19 cellular contexts compared by ENCODE assay signal in genomic region chr19:3454656-3455392, GRCh38. TPM values are rescaled to one million over a fixed set of nuclear protein-coding genes. Genes with fewer than 3 reads are reported as not detected.
A peak's percentile ranks its signal among the peaks of the same experiment; 100 is the strongest.
DNase-seq lines count a peak whose midpoint lies in the region; ATAC-seq, FAIRE-seq and TF ChIP-seq lines count a peak whose summit lies in the region.
"Had no signal": no experiment of that assay in that cellular context is flagged by ENCODE, and none has a peak within 500 bp of the region (broad histone marks: within the 10 kb centered on the region; RNA-seq: fewer than 3 reads in every experiment).

No MANE protein-coding gene starts in this region.

- in situ Hi-C loops in K562 (cut with MboI) = no loop called here

- no peak for TF ChIP-seq EP300 in K562 (IDR thresholded peaks at IDR 0.05; ENCODE audit: low read length)

- DNase-seq in HFFc6 = no peak
- no peak for DNase-seq in K562 (ENCODE audit: extremely low read depth in 1 of 4, low spot score in 3 of 4)
- DNase-seq in stimulated activated naive B cell treated with anti-CD40 and anti-IgM and Interleukin-4, amounts not matched to agents 10 μg/mL and 1 μg/mL and 100 μg/mL, for 72 hours = no peak
- DNase-seq in left lobe of liver (ENCODE audit: low spot score) = no peak
- no peak for DNase-seq in small intestine
- DNase-seq in testis = no peak
- DNase-seq: CD8-positive, alpha-beta memory T cell; GF-D8; GOT3; NCI-H1092 treated with DMSO at 0.1 percent for 48 hours; NCI-H1694 treated with DMSO at 0.1 percent for 48 hours; NCI-H446; NCI-H82 had no signal

- BruUV-seq in K562 (replicated peaks; lab: Mats Ljungman, UMichigan) = no TSS peak

- H3K4me3 Mint-ChIP-seq in HFFc6 = no peak overlapping the region
- H3K4me3 Mint-ChIP-seq in stimulated activated naive B cell treated with anti-CD40 and anti-IgM and Interleukin-4, amounts not matched to agents 10 μg/mL and 1 μg/mL and 100 μg/mL, for 72 hours = no peak overlapping the region
- H3K4me3 Mint-ChIP-seq: CD8-positive, alpha-beta memory T cell had no signal

- intact Hi-C loops in K562 (cut with micrococcal nuclease) = no loop called here
- intact Hi-C loops in testis (cut with DNase I; ENCODE audit: low total_unique reads) = no loop called here

- no peaks in the 10 kb centered on the region for H3K9me1 ChIP-seq in K562 (ENCODE audit: control insufficient read depth, insufficient read depth, low read length)

- POLR2A ChIA-PET in K562 (lab: Yijun Ruan, JAX) = interaction anchor here (0.6 kb wide), 1 partner anchor 594 kb away, joined by 3 read pairs; no protein-coding TSS in a partner anchor

- H4K20me1 ChIP-seq in K562 (replicated peaks; ENCODE audit: control insufficient read depth, insufficient read depth, low read length) = peaks cover 8% of the 10 kb centered on the region

- H3K27ac ChIP-seq in K562 (ENCODE audit: extremely low read depth, low read depth, low read length) (no peak overlapping the region), small intestine (ENCODE audit: low read depth in 1 of 2, low read length in 1 of 2) (no peak overlapping the region), testis (no peak overlapping the region)
- H3K27ac ChIP-seq: BLaER1, HL-60, KMS-11, SK-N-MC had no signal

- ATAC-seq in K562 = no peak
- no peak for ATAC-seq in stimulated activated naive B cell treated with anti-CD40 and anti-IgM and Interleukin-4, amounts not matched to agents 10 μg/mL and 1 μg/mL and 100 μg/mL, for 72 hours (replicated peaks)
- ATAC-seq in left lobe of liver = no peak
- ATAC-seq: Right ventricle myocardium inferior had no signal

- TF ChIP-seq RAD21 in K562 (CRISPR knock-in tag; conservative IDR thresholded peaks at IDR 0.05 in 1 of 2, IDR thresholded peaks at IDR 0.05 in 1 of 2) = no peak

- no peaks in the 10 kb centered on the region for H3K9me3 ChIP-seq in K562 (replicated peaks; ENCODE audit: control insufficient read depth, insufficient read depth, low read depth, low read length)
- H3K9me3 ChIP-seq in small intestine (ENCODE audit: control insufficient read depth, low read depth) = no peaks in the 10 kb centered on the region
- H3K9me3 ChIP-seq in testis = no peaks in the 10 kb centered on the region
- H3K9me3 ChIP-seq: BLaER1 had no signal

- WGBS in K562 (ENCODE audit: insufficient coverage, low coverage, missing lambda C conversion rate) = 92% methylated on average over 15 of the region's 15 CpGs
- 95 to 98% (median 96%) methylated on average over 14 to 15 of the region's 15 CpGs for WGBS in small intestine, 3 donors
- WGBS in testis, 2 donors = 94 to 95% methylated on average over 12 to 15 of the region's 15 CpGs

- TF ChIP-seq CTCF in HFFc6 (IDR thresholded peaks at IDR 0.05) (no peak), K562 (IDR thresholded peaks at IDR 0.05 in 2 of 3, conservative IDR thresholded peaks at IDR 0.05 in 1 of 3; ENCODE audit: insufficient read depth in 2 of 3, low read depth in 1 of 3, low read length in 3 of 3) (no peak), testis (IDR thresholded peaks at IDR 0.05) (no peak)

- H3K36me3 Mint-ChIP-seq in HFFc6 (ENCODE audit: low read depth) = peaks cover 5% of the 10 kb centered on the region; the same call in 1 of the 2 replicates
- H3K36me3 Mint-ChIP-seq in stimulated activated naive B cell treated with anti-CD40 and anti-IgM and Interleukin-4, amounts not matched to agents 10 μg/mL and 1 μg/mL and 100 μg/mL, for 72 hours = peaks cover 36 to 49% of the 10 kb centered on the region in 2 donors

- H3K4me1 Mint-ChIP-seq in HFFc6 (ENCODE audit: low read depth) = peaks cover 38% of the 10 kb centered on the region
- H3K4me1 Mint-ChIP-seq in stimulated activated naive B cell treated with anti-CD40 and anti-IgM and Interleukin-4, amounts not matched to agents 10 μg/mL and 1 μg/mL and 100 μg/mL, for 72 hours = peaks cover 9 to 20% of the 10 kb centered on the region in 2 donors

- peak overlapping the region; percentile 45; the same call in 1 of the 2 replicates for H3K27ac Mint-ChIP-seq in HFFc6
- peak overlapping the region; percentile 25 for H3K27ac Mint-ChIP-seq in stimulated activated naive B cell treated with anti-CD40 and anti-IgM and Interleukin-4, amounts not matched to agents 10 μg/mL and 1 μg/mL and 100 μg/mL, for 72 hours

- no peak overlapping the region for H3K4me2 ChIP-seq in K562 (ENCODE audit: insufficient read depth, low read length)
- H3K4me2 ChIP-seq: KMS-11 had no signal

- H3K36me3 ChIP-seq in K562 (ENCODE audit: control insufficient read depth, insufficient read depth, low read length) = peaks cover 97% of the 10 kb centered on the region
- H3K36me3 ChIP-seq in small intestine (ENCODE audit: control insufficient read depth in 2 of 2, insufficient read depth in 2 of 2, low read length in 2 of 2) = peaks cover 8 to 10% of the 10 kb centered on the region in 2 donors
- no peaks in the 10 kb centered on the region for H3K36me3 ChIP-seq in testis (ENCODE audit: low read depth, missing control alignments)

- H3K9ac ChIP-seq in K562 (ENCODE audit: insufficient read depth in 1 of 2, low read depth in 2 of 2, low read length in 2 of 2) = no peak overlapping the region
- H3K9ac ChIP-seq: BLaER1, KMS-11 had no signal

- peaks cover 5% of the 10 kb centered on the region; the same call in 2 of the 3 replicates for H3K79me2 ChIP-seq in K562 (ENCODE audit: control insufficient read depth, insufficient read depth, low read length)

- H3K27me3 ChIP-seq in K562 (ENCODE audit: control insufficient read depth in 2 of 2, insufficient read depth in 2 of 2, low read length in 2 of 2) (no peaks in the 10 kb centered on the region), small intestine (ENCODE audit: control insufficient read depth in 2 of 2, insufficient read depth in 2 of 2, low read length in 2 of 2) (no peaks in the 10 kb centered on the region), testis (no peaks in the 10 kb centered on the region)
- H3K27me3 ChIP-seq: BLaER1 had no signal

- no peak overlapping the region for H3K4me3 ChIP-seq in K562
- no peak overlapping the region for H3K4me3 ChIP-seq in small intestine (ENCODE audit: low read depth in 1 of 2, low read length in 2 of 2)
- H3K4me3 ChIP-seq in testis = no peak overlapping the region
- H3K4me3 ChIP-seq: BLaER1, SK-N-MC had no signal

- FAIRE-seq in K562 (lab: Jason Lieb, UNC) (no peak), small intestine (lab: Jason Lieb, UNC) (no peak)

- CTCF ChIA-PET in K562 (lab: Yijun Ruan, JAX; ENCODE audit: low intra/inter-chr PET ratio) = no interaction called here

- peaks cover 17% of the 10 kb centered on the region for H3K27me3 Mint-ChIP-seq in HFFc6 (ENCODE audit: insufficient read depth)
- H3K27me3 Mint-ChIP-seq in stimulated activated naive B cell treated with anti-CD40 and anti-IgM and Interleukin-4, amounts not matched to agents 10 μg/mL and 1 μg/mL and 100 μg/mL, for 72 hours = no peaks in the 10 kb centered on the region
- H3K27me3 Mint-ChIP-seq: CD8-positive, alpha-beta memory T cell had no signal

- no peak overlapping the region for H2AFZ ChIP-seq in K562 (ENCODE audit: low read depth, low read length)

- H3K9me3 Mint-ChIP-seq in HFFc6 = no peaks in the 10 kb centered on the region
- H3K9me3 Mint-ChIP-seq in stimulated activated naive B cell treated with anti-CD40 and anti-IgM and Interleukin-4, amounts not matched to agents 10 μg/mL and 1 μg/mL and 100 μg/mL, for 72 hours = no peaks in the 10 kb centered on the region
- H3K9me3 Mint-ChIP-seq: CD8-positive, alpha-beta memory T cell had no signal

- TF ChIP-seq POLR2A in K562 (conservative IDR thresholded peaks at IDR 0.05) = no peak
- TF ChIP-seq POLR2A in testis (IDR thresholded peaks at IDR 0.05) = no peak

- H3K4me1 ChIP-seq in K562 (replicated peaks in 1 of 2; ENCODE audit: control insufficient read depth in 2 of 2, insufficient read depth in 2 of 2, low read length in 2 of 2) (peaks cover 3 to 50% of the 10 kb centered on the region in 2 experiments; a peak in 2 of 5 replicates), small intestine (ENCODE audit: control insufficient read depth in 2 of 2, insufficient read depth in 1 of 2, low read depth in 1 of 2, low read length in 1 of 2) (peaks cover 0 to 3% of the 10 kb centered on the region in 2 donors), testis (peaks cover 36% of the 10 kb centered on the region)

RNA-seq across cellular contexts. Expression of gene SMIM24, which starts 25.5 kb away (rescaled TPM):
- total RNA-seq in HFFc6 (2021; fragmentation: NEBNext Ultra II Directional; extraction: Animal tissue kit (Norgen Biotek cat#: 25700)) = not detected
- 2.1 and 3.1 TPM in 2 replicates for total RNA-seq in K562 (2011; cell fraction: chromatin; rRNA removed; ENCODE audit: low replicate concordance)
- total RNA-seq in K562 (2011; cell fraction: nucleolus; rRNA removed) = 3.2 and 3.8 TPM in 2 replicates
- total RNA-seq in K562 (2011; cell fraction: nucleoplasm; rRNA removed) = 3.5 and 8.2 TPM in 2 replicates
- 0.45 and 1.2 TPM in 2 replicates for total RNA-seq in K562 (2014; rRNA removed)
- total RNA-seq in K562 (2014; rRNA removed; fragmentation: Illumina TruSeq; extraction: Trizol) = 0.73 and 1.1 TPM in 2 replicates
- not detected in 2 replicates for total RNA-seq in K562 (2015; rRNA removed; fragmentation: Illumina TruSeq; extraction: Trizol)
- 1.1 and 1.4 TPM in 2 replicates for total RNA-seq in K562 (2021)
- polyA plus RNA-seq in K562 (2011; rRNA removed) = 12.3 and 12.9 TPM in 2 replicates
- 9.2 and 18.1 TPM in 2 replicates for polyA plus RNA-seq in K562 (2011; cell fraction: cytosol; rRNA removed)
- polyA plus RNA-seq in K562 (2011; cell fraction: nucleus; rRNA removed) = 3.3 and 7.5 TPM in 2 replicates
- polyA plus RNA-seq in K562 (2012) = 2.3 and 5.3 TPM in 2 replicates
- polyA plus RNA-seq in K562 (2014; fragmentation: Illumina TruSeq; extraction: Trizol) = 2.9 and 3.0 TPM in 2 replicates
- 1 to 10 TPM in 1 of 2 experiments, under 1 TPM in 1; 0.86 to 1.8 TPM for polyA plus RNA-seq in K562 (2014; fragmentation: Nextera tagmentation; extraction: Ambion mirVana)
- polyA plus RNA-seq in K562 (2014; rRNA removed) = 0.77 and 1.6 TPM in 2 replicates
- polyA minus RNA-seq in K562 (2011; rRNA and poly(A)+ RNA removed) = 3.8 and 4.3 TPM in 2 replicates
- polyA minus RNA-seq in K562 (2011; cell fraction: cytosol; rRNA and poly(A)+ RNA removed) = 2.2 and 5.2 TPM in 2 replicates
- 1.7 TPM in 1 of 2 replicates, not detected in the other for polyA minus RNA-seq in K562 (2011; cell fraction: nucleus; rRNA and poly(A)+ RNA removed)
- total RNA-seq in left lobe of liver = 10.8 TPM
- polyA plus RNA-seq in small intestine = 1,000 to 10,000 TPM in 2 of 3 donors, 100 to 1,000 TPM in 1; 270 to 1,947 (median 1,892) TPM
- total RNA-seq in testis = 1 to 10 TPM; 1.3 to 3.1 TPM
- 10.1 TPM for polyA plus RNA-seq in testis (ENCODE audit: insufficient read depth, low read depth, low replicate concordance)
- total RNA-seq: CD8-positive, alpha-beta memory T cell; MCF 10A; Right ventricle myocardium inferior had no signal

RNA-seq across cellular contexts. Expression of gene SMIM44, which starts 28.4 kb away (rescaled TPM):
- total RNA-seq in HFFc6 (2021; fragmentation: NEBNext Ultra II Directional; extraction: Animal tissue kit (Norgen Biotek cat#: 25700)) = not detected
- not detected in 2 replicates for total RNA-seq in K562 (2011; cell fraction: chromatin; rRNA removed; ENCODE audit: low replicate concordance)
- total RNA-seq in K562 (2011; cell fraction: nucleolus; rRNA removed) = not detected in 2 replicates
- total RNA-seq in K562 (2011; cell fraction: nucleoplasm; rRNA removed) = not detected in 2 replicates
- total RNA-seq in K562 (2014; rRNA removed) (not detected in 2 replicates), K562 (2014; rRNA removed; fragmentation: Illumina TruSeq; extraction: Trizol) (not detected in 2 replicates), K562 (2015; rRNA removed; fragmentation: Illumina TruSeq; extraction: Trizol) (not detected in 2 replicates), K562 (2021) (not detected in 2 replicates), left lobe of liver (not detected), testis (not detected)
- polyA plus RNA-seq in K562 (2011; rRNA removed) (not detected in 2 replicates), K562 (2014; fragmentation: Illumina TruSeq; extraction: Trizol) (not detected in 2 replicates), K562 (2014; fragmentation: Nextera tagmentation; extraction: Ambion mirVana) (not detected), K562 (2014; rRNA removed) (not detected in 2 replicates), small intestine (under 1 TPM in 1 of 3 donors, not detected in 2; 0.63 TPM), testis (ENCODE audit: insufficient read depth, low read depth, low replicate concordance) (not detected)
- polyA plus RNA-seq in K562 (2011; cell fraction: cytosol; rRNA removed) = not detected in 2 replicates
- polyA plus RNA-seq in K562 (2011; cell fraction: nucleus; rRNA removed) = not detected in 2 replicates
- not detected in 2 replicates for polyA plus RNA-seq in K562 (2012)
- not detected in 2 replicates for polyA minus RNA-seq in K562 (2011; rRNA and poly(A)+ RNA removed)
- polyA minus RNA-seq in K562 (2011; cell fraction: cytosol; rRNA and poly(A)+ RNA removed) = not detected in 2 replicates
- polyA minus RNA-seq in K562 (2011; cell fraction: nucleus; rRNA and poly(A)+ RNA removed) = not detected in 2 replicates
- total RNA-seq: CD8-positive, alpha-beta memory T cell; MCF 10A; Right ventricle myocardium inferior had no signal
- polyA plus RNA-seq: CD8-positive, alpha-beta memory T cell had no signal

RNA-seq across cellular contexts. Expression of gene DOHH, which starts 45.6 kb away (rescaled TPM):
- 10 to 100 TPM; 14.3 to 20.4 (median 17.0) TPM for total RNA-seq in HFFc6 (2021; fragmentation: NEBNext Ultra II Directional; extraction: Animal tissue kit (Norgen Biotek cat#: 25700))
- total RNA-seq in K562 (2011; cell fraction: chromatin; rRNA removed; ENCODE audit: low replicate concordance) = 1.7 and 7.3 TPM in 2 replicates
- 15.4 and 16.5 TPM in 2 replicates for total RNA-seq in K562 (2011; cell fraction: nucleolus; rRNA removed)
- 6.7 and 6.9 TPM in 2 replicates for total RNA-seq in K562 (2011; cell fraction: nucleoplasm; rRNA removed)
- total RNA-seq in K562 (2014; rRNA removed) (47.2 and 58.7 TPM in 2 replicates), K562 (2014; rRNA removed; fragmentation: Illumina TruSeq; extraction: Trizol) (1.1 and 1.8 TPM in 2 replicates), K562 (2015; rRNA removed; fragmentation: Illumina TruSeq; extraction: Trizol) (10.4 and 10.6 TPM in 2 replicates), K562 (2021) (21.4 and 31.0 TPM in 2 replicates), left lobe of liver (5.5 TPM), testis (10 to 100 TPM; 23.5 to 29.1 TPM)
- polyA plus RNA-seq in K562 (2011; rRNA removed) (5.1 and 6.3 TPM in 2 replicates), K562 (2014; fragmentation: Illumina TruSeq; extraction: Trizol) (1.2 and 8.2 TPM in 2 replicates), K562 (2014; fragmentation: Nextera tagmentation; extraction: Ambion mirVana) (under 1 TPM; 0.14 to 0.15 TPM), K562 (2014; rRNA removed) (31.2 and 32.8 TPM in 2 replicates), small intestine (10 to 100 TPM in 1 of 3 donors, 1 to 10 TPM in 2; 5.4 to 18.4 (median 6.2) TPM), testis (ENCODE audit: insufficient read depth, low read depth, low replicate concordance) (10.7 TPM)
- 7.6 and 28.6 TPM in 2 replicates for polyA plus RNA-seq in K562 (2011; cell fraction: cytosol; rRNA removed)
- 4.8 and 12.7 TPM in 2 replicates for polyA plus RNA-seq in K562 (2011; cell fraction: nucleus; rRNA removed)
- 15.9 and 28.3 TPM in 2 replicates for polyA plus RNA-seq in K562 (2012)
- polyA minus RNA-seq in K562 (2011; rRNA and poly(A)+ RNA removed) = 1.1 and 2.0 TPM in 2 replicates
- polyA minus RNA-seq in K562 (2011; cell fraction: cytosol; rRNA and poly(A)+ RNA removed) = 10.9 and 15.2 TPM in 2 replicates
- polyA minus RNA-seq in K562 (2011; cell fraction: nucleus; rRNA and poly(A)+ RNA removed) = 5.5 and 6.3 TPM in 2 replicates

RNA-seq across cellular contexts. Expression of gene FZR1, which starts 51.3 kb away (rescaled TPM):
- 10 to 100 TPM; 43.9 to 56.8 (median 46.0) TPM for total RNA-seq in HFFc6 (2021; fragmentation: NEBNext Ultra II Directional; extraction: Animal tissue kit (Norgen Biotek cat#: 25700))
- total RNA-seq in K562 (2011; cell fraction: chromatin; rRNA removed; ENCODE audit: low replicate concordance) = 50.6 and 186 TPM in 2 replicates
- 95.1 and 105 TPM in 2 replicates for total RNA-seq in K562 (2011; cell fraction: nucleolus; rRNA removed)
- 50.0 and 65.9 TPM in 2 replicates for total RNA-seq in K562 (2011; cell fraction: nucleoplasm; rRNA removed)
- total RNA-seq in K562 (2014; rRNA removed) (24.1 and 42.2 TPM in 2 replicates), K562 (2014; rRNA removed; fragmentation: Illumina TruSeq; extraction: Trizol) (5.0 and 5.7 TPM in 2 replicates), K562 (2015; rRNA removed; fragmentation: Illumina TruSeq; extraction: Trizol) (18.0 and 22.3 TPM in 2 replicates), K562 (2021) (45.4 and 48.0 TPM in 2 replicates), left lobe of liver (27.4 TPM), testis (10 to 100 TPM; 91.2 to 95.1 TPM)
- polyA plus RNA-seq in K562 (2011; rRNA removed) (22.2 and 37.4 TPM in 2 replicates), K562 (2014; fragmentation: Illumina TruSeq; extraction: Trizol) (21.6 and 40.6 TPM in 2 replicates), K562 (2014; fragmentation: Nextera tagmentation; extraction: Ambion mirVana) (under 1 TPM; 0.18 to 0.28 TPM), K562 (2014; rRNA removed) (23.6 and 30.6 TPM in 2 replicates), small intestine (10 to 100 TPM; 29.5 to 33.1 (median 32.1) TPM), testis (ENCODE audit: insufficient read depth, low read depth, low replicate concordance) (123 TPM)
- polyA plus RNA-seq in K562 (2011; cell fraction: cytosol; rRNA removed) = 18.2 and 33.8 TPM in 2 replicates
- polyA plus RNA-seq in K562 (2011; cell fraction: nucleus; rRNA removed) = 112 and 152 TPM in 2 replicates
- polyA plus RNA-seq in K562 (2012) = 39.8 and 40.4 TPM in 2 replicates
- 6.9 and 8.2 TPM in 2 replicates for polyA minus RNA-seq in K562 (2011; rRNA and poly(A)+ RNA removed)
- polyA minus RNA-seq in K562 (2011; cell fraction: cytosol; rRNA and poly(A)+ RNA removed) = 32.1 and 44.7 TPM in 2 replicates
- polyA minus RNA-seq in K562 (2011; cell fraction: nucleus; rRNA and poly(A)+ RNA removed) = 18.8 and 33.2 TPM in 2 replicates
